In the genomic region with DNA sequence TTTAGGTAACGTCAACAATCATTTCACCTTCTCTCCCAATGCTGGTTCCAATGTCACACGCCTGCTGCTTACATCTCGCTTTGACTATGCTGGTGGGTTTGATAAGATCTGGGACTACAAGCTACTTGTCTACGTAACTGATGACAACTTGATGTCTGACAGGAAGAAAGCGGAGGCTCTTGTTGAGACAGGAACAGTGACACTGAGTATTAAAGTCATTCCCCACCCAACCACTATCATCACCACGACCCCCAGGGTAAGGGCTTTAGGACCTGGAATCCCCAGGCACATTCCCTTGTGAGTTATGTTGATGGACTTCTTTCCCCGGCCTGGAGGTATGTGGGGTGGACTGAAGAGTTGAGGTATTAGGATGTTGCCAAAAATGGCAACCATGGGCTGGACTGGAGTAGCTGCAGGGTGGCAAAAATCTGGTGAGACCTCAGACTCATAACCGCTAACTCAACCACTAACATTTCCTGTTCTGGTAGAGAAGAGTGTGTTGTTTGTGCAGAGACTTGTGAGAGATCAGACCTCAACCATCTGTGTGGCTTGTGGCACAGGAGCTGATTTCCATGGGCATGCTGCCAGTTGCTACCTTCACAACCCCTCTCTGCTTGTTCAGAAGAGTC, we compare ENCODE assay signal across 1 cellular context.
A peak's percentile ranks its signal among the peaks of the same experiment; 100 is the strongest.
TF ChIP-seq lines count a peak whose summit lies in the region.

No MANE protein-coding gene starts in this region.

TF ChIP-seq in K562, 482 proteins besides CTCF, POLR2A, EP300 and RAD21 (continued from another document and continues in another):
- TF ChIP-seq, protein P1, sequence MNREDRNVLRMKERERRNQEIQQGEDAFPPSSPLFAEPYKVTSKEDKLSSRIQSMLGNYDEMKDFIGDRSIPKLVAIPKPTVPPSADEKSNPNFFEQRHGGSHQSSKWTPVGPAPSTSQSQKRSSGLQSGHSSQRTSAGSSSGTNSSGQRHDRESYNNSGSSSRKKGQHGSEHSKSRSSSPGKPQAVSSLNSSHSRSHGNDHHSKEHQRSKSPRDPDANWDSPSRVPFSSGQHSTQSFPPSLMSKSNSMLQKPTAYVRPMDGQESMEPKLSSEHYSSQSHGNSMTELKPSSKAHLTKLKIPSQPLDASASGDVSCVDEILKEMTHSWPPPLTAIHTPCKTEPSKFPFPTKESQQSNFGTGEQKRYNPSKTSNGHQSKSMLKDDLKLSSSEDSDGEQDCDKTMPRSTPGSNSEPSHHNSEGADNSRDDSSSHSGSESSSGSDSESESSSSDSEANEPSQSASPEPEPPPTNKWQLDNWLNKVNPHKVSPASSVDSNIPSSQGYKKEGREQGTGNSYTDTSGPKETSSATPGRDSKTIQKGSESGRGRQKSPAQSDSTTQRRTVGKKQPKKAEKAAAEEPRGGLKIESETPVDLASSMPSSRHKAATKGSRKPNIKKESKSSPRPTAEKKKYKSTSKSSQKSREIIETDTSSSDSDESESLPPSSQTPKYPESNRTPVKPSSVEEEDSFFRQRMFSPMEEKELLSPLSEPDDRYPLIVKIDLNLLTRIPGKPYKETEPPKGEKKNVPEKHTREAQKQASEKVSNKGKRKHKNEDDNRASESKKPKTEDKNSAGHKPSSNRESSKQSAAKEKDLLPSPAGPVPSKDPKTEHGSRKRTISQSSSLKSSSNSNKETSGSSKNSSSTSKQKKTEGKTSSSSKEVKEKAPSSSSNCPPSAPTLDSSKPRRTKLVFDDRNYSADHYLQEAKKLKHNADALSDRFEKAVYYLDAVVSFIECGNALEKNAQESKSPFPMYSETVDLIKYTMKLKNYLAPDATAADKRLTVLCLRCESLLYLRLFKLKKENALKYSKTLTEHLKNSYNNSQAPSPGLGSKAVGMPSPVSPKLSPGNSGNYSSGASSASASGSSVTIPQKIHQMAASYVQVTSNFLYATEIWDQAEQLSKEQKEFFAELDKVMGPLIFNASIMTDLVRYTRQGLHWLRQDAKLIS (CRISPR knock-in tag; IDR thresholded peaks at IDR 0.05), result no peak
- TF ChIP-seq POLR2AphosphoS2 (IDR thresholded peaks at IDR 0.05; ENCODE audit: low read length), result no peak
- no peak for TF ChIP-seq HMG20B (CRISPR knock-in tag; IDR thresholded peaks at IDR 0.05)
- TF ChIP-seq SUPT5H (IDR thresholded peaks at IDR 0.05), result no peak
- TF ChIP-seq, protein P2, sequence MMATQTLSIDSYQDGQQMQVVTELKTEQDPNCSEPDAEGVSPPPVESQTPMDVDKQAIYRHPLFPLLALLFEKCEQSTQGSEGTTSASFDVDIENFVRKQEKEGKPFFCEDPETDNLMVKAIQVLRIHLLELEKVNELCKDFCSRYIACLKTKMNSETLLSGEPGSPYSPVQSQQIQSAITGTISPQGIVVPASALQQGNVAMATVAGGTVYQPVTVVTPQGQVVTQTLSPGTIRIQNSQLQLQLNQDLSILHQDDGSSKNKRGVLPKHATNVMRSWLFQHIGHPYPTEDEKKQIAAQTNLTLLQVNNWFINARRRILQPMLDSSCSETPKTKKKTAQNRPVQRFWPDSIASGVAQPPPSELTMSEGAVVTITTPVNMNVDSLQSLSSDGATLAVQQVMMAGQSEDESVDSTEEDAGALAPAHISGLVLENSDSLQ (IDR thresholded peaks at IDR 0.05), result peak; percentile 66
- no peak for TF ChIP-seq RBFOX2 (IDR thresholded peaks at IDR 0.05; ENCODE audit: low read depth, low read length)
- TF ChIP-seq CHD4 (IDR thresholded peaks at IDR 0.05; ENCODE audit: insufficient read depth, insufficient replicate concordance, low read depth, low read length, poor library complexity, severe bottlenecking), result no peak
- no peak for TF ChIP-seq RAD51 (IDR thresholded peaks at IDR 0.05; ENCODE audit: borderline replicate concordance, low read depth)
- TF ChIP-seq XRCC4 (IDR thresholded peaks at IDR 0.05; ENCODE audit: extremely low read depth, insufficient read depth, insufficient read length), result no peak
- no peak for TF ChIP-seq GATA2 (CRISPR knock-in tag; IDR thresholded peaks at IDR 0.05)
- no peak for TF ChIP-seq CBX5 (IDR thresholded peaks at IDR 0.05; ENCODE audit: borderline replicate concordance, low read depth)
- no peak for TF ChIP-seq EWSR1 (IDR thresholded peaks at IDR 0.05; ENCODE audit: borderline replicate concordance, low read depth, partially characterized antibody)
- 0 out of 2 replicates have a peak, but pooled peaks have one; percentile 28 for TF ChIP-seq BACH1 (tag; IDR thresholded peaks at IDR 0.05)
- no peak for TF ChIP-seq EP400 (IDR thresholded peaks at IDR 0.05)
- TF ChIP-seq ZNF384 (IDR thresholded peaks at IDR 0.05; ENCODE audit: low read depth, low read length), result no peak
- TF ChIP-seq CTBP1 (IDR thresholded peaks at IDR 0.05; ENCODE audit: borderline replicate concordance), result peak; percentile 58
- TF ChIP-seq, protein P3, sequence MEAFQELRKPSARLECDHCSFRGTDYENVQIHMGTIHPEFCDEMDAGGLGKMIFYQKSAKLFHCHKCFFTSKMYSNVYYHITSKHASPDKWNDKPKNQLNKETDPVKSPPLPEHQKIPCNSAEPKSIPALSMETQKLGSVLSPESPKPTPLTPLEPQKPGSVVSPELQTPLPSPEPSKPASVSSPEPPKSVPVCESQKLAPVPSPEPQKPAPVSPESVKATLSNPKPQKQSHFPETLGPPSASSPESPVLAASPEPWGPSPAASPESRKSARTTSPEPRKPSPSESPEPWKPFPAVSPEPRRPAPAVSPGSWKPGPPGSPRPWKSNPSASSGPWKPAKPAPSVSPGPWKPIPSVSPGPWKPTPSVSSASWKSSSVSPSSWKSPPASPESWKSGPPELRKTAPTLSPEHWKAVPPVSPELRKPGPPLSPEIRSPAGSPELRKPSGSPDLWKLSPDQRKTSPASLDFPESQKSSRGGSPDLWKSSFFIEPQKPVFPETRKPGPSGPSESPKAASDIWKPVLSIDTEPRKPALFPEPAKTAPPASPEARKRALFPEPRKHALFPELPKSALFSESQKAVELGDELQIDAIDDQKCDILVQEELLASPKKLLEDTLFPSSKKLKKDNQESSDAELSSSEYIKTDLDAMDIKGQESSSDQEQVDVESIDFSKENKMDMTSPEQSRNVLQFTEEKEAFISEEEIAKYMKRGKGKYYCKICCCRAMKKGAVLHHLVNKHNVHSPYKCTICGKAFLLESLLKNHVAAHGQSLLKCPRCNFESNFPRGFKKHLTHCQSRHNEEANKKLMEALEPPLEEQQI (IDR thresholded peaks at IDR 0.05), result no peak
- TF ChIP-seq PTRF (tag; IDR thresholded peaks at IDR 0.05), result no peak
- TF ChIP-seq, protein P4, sequence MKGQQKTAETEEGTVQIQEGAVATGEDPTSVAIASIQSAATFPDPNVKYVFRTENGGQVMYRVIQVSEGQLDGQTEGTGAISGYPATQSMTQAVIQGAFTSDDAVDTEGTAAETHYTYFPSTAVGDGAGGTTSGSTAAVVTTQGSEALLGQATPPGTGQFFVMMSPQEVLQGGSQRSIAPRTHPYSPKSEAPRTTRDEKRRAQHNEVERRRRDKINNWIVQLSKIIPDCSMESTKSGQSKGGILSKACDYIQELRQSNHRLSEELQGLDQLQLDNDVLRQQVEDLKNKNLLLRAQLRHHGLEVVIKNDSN (CRISPR knock-in tag; IDR thresholded peaks at IDR 0.05), result no peak
- no peak for TF ChIP-seq ZC3H4 (CRISPR knock-in tag; IDR thresholded peaks at IDR 0.05; ENCODE audit: borderline replicate concordance)
- TF ChIP-seq, protein P5, sequence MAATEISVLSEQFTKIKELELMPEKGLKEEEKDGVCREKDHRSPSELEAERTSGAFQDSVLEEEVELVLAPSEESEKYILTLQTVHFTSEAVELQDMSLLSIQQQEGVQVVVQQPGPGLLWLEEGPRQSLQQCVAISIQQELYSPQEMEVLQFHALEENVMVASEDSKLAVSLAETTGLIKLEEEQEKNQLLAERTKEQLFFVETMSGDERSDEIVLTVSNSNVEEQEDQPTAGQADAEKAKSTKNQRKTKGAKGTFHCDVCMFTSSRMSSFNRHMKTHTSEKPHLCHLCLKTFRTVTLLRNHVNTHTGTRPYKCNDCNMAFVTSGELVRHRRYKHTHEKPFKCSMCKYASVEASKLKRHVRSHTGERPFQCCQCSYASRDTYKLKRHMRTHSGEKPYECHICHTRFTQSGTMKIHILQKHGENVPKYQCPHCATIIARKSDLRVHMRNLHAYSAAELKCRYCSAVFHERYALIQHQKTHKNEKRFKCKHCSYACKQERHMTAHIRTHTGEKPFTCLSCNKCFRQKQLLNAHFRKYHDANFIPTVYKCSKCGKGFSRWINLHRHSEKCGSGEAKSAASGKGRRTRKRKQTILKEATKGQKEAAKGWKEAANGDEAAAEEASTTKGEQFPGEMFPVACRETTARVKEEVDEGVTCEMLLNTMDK (IDR thresholded peaks at IDR 0.05; ENCODE audit: borderline replicate concordance, insufficient read depth, low read depth, low read length, poor library complexity, severe bottlenecking), result no peak
- no peak for TF ChIP-seq MAFG (tag; conservative IDR thresholded peaks at IDR 0.05)
- TF ChIP-seq, protein P6, sequence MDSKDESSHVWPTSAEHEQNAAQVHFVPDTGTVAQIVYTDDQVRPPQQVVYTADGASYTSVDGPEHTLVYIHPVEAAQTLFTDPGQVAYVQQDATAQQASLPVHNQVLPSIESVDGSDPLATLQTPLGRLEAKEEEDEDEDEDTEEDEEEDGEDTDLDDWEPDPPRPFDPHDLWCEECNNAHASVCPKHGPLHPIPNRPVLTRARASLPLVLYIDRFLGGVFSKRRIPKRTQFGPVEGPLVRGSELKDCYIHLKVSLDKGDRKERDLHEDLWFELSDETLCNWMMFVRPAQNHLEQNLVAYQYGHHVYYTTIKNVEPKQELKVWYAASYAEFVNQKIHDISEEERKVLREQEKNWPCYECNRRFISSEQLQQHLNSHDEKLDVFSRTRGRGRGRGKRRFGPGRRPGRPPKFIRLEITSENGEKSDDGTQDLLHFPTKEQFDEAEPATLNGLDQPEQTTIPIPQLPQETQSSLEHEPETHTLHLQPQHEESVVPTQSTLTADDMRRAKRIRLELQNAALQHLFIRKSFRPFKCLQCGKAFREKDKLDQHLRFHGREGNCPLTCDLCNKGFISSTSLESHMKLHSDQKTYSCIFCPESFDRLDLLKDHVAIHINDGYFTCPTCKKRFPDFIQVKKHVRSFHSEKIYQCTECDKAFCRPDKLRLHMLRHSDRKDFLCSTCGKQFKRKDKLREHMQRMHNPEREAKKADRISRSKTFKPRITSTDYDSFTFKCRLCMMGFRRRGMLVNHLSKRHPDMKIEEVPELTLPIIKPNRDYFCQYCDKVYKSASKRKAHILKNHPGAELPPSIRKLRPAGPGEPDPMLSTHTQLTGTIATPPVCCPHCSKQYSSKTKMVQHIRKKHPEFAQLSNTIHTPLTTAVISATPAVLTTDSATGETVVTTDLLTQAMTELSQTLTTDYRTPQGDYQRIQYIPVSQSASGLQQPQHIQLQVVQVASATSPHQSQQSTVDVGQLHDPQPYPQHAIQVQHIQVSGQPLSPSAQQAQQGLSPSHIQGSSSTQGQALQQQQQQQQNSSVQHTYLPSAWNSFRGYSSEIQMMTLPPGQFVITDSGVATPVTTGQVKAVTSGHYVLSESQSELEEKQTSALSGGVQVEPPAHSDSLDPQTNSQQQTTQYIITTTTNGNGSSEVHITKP (IDR thresholded peaks at IDR 0.05; ENCODE audit: partially characterized antibody), result no peak
- TF ChIP-seq, protein P7, sequence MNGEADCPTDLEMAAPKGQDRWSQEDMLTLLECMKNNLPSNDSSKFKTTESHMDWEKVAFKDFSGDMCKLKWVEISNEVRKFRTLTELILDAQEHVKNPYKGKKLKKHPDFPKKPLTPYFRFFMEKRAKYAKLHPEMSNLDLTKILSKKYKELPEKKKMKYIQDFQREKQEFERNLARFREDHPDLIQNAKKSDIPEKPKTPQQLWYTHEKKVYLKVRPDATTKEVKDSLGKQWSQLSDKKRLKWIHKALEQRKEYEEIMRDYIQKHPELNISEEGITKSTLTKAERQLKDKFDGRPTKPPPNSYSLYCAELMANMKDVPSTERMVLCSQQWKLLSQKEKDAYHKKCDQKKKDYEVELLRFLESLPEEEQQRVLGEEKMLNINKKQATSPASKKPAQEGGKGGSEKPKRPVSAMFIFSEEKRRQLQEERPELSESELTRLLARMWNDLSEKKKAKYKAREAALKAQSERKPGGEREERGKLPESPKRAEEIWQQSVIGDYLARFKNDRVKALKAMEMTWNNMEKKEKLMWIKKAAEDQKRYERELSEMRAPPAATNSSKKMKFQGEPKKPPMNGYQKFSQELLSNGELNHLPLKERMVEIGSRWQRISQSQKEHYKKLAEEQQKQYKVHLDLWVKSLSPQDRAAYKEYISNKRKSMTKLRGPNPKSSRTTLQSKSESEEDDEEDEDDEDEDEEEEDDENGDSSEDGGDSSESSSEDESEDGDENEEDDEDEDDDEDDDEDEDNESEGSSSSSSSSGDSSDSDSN (IDR thresholded peaks at IDR 0.05; ENCODE audit: borderline replicate concordance in 1 of 2, low read depth in 2 of 2, low read length in 2 of 2), result no peak
- no peak for TF ChIP-seq ZSCAN29 (IDR thresholded peaks at IDR 0.05)
- no peak for TF ChIP-seq ZNF165 (CRISPR knock-in tag; IDR thresholded peaks at IDR 0.05; ENCODE audit: borderline replicate concordance)
- TF ChIP-seq CAMTA2 (CRISPR knock-in tag; conservative IDR thresholded peaks at IDR 0.05), result no peak
- TF ChIP-seq, protein P8, sequence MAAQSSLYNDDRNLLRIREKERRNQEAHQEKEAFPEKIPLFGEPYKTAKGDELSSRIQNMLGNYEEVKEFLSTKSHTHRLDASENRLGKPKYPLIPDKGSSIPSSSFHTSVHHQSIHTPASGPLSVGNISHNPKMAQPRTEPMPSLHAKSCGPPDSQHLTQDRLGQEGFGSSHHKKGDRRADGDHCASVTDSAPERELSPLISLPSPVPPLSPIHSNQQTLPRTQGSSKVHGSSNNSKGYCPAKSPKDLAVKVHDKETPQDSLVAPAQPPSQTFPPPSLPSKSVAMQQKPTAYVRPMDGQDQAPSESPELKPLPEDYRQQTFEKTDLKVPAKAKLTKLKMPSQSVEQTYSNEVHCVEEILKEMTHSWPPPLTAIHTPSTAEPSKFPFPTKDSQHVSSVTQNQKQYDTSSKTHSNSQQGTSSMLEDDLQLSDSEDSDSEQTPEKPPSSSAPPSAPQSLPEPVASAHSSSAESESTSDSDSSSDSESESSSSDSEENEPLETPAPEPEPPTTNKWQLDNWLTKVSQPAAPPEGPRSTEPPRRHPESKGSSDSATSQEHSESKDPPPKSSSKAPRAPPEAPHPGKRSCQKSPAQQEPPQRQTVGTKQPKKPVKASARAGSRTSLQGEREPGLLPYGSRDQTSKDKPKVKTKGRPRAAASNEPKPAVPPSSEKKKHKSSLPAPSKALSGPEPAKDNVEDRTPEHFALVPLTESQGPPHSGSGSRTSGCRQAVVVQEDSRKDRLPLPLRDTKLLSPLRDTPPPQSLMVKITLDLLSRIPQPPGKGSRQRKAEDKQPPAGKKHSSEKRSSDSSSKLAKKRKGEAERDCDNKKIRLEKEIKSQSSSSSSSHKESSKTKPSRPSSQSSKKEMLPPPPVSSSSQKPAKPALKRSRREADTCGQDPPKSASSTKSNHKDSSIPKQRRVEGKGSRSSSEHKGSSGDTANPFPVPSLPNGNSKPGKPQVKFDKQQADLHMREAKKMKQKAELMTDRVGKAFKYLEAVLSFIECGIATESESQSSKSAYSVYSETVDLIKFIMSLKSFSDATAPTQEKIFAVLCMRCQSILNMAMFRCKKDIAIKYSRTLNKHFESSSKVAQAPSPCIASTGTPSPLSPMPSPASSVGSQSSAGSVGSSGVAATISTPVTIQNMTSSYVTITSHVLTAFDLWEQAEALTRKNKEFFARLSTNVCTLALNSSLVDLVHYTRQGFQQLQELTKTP (IDR thresholded peaks at IDR 0.05; ENCODE audit: low read depth in 1 of 2, partially characterized antibody in 2 of 2), result no peak
- TF ChIP-seq WHSC1 (IDR thresholded peaks at IDR 0.05; ENCODE audit: low read length), result no peak
- TF ChIP-seq FOXJ2 (tag; IDR thresholded peaks at IDR 0.05), result no peak
- no peak for TF ChIP-seq ZBED1 (IDR thresholded peaks at IDR 0.05)
- no peak for TF ChIP-seq POLR2G (IDR thresholded peaks at IDR 0.05; ENCODE audit: low read depth, low read length)
- TF ChIP-seq RBM34 (IDR thresholded peaks at IDR 0.05; ENCODE audit: borderline replicate concordance, insufficient read depth, low read length), result no peak
- TF ChIP-seq SRF (CRISPR knock-in tag; IDR thresholded peaks at IDR 0.05), result 0 out of 4 replicates have a peak, but pooled peaks of 1 of the 2 experiments have one; percentile 34
- TF ChIP-seq BCL6 (CRISPR knock-in tag; IDR thresholded peaks at IDR 0.05), result no peak
- TF ChIP-seq ILF3 (IDR thresholded peaks at IDR 0.05; ENCODE audit: borderline replicate concordance), result no peak
